In genomic region chr19:49713236-49713845, GRCh38 we compare ENCODE assay signal across 1 cellular context.
TF ChIP-seq lines count a peak whose summit lies in the region.

No MANE protein-coding gene starts in this region.

TF ChIP-seq in H1, 55 proteins besides CTCF, POLR2A, EP300 and RAD21:
- no peak for TF ChIP-seq ASH2L (IDR thresholded peaks at IDR 0.05; ENCODE audit: low read length)
- no peak for TF ChIP-seq YY1 (IDR thresholded peaks at IDR 0.05; ENCODE audit: low read depth, low read length)
- TF ChIP-seq SP4 (IDR thresholded peaks at IDR 0.05; ENCODE audit: low read length), result no peak
- TF ChIP-seq JUN (IDR thresholded peaks at IDR 0.05; ENCODE audit: low read depth, low read length), result no peak
- TF ChIP-seq NRF1 (IDR thresholded peaks at IDR 0.05; ENCODE audit: low read depth, low read length), result no peak
- no peak for TF ChIP-seq TAF1 (IDR thresholded peaks at IDR 0.05; ENCODE audit: low read depth, low read length)
- no peak for TF ChIP-seq EZH2 (IDR thresholded peaks at IDR 0.05; ENCODE audit: low read depth, low read length, severe bottlenecking)
- TF ChIP-seq NANOG (IDR thresholded peaks at IDR 0.05; ENCODE audit: insufficient read depth, low read depth, low read length, poor library complexity, severe bottlenecking), result no peak
